9 cellular contexts compared by ENCODE assay signal in the genomic region with DNA sequence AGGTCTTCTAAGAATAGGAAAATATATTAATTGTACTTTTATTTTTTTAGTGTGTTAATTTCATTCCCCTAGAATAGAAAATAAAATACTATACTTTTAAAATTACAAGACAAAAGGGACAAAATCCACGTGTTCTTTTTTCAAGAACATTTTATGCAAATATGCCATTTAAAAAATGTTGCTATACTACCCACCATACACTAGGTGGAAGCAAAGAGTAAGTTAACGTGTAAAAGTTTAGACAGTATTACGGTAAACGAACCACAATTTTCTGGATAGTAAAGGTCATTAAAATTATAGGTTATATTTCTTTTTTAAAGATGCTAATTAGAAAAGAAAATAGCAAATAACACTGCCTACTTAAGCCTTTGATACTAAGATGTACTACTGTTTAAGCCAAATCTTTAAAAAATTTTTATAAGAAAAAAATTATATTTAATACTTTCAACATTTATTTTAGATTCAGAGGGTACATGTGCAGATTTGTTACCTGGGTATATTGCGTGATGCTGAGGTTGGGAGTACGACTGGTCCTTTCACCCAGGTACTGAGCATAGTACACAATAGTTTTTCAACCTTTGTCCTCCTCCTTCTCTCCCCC.
DNase-seq lines count a peak whose midpoint lies in the region; ATAC-seq and TF ChIP-seq lines count a peak whose summit lies in the region.
"Had no signal": no experiment of that assay in that cellular context is flagged by ENCODE, and none has a peak within 500 bp of the region (broad histone marks: within the 10 kb centered on the region; RNA-seq: fewer than 3 reads in every experiment).

No MANE protein-coding gene starts in this region.

- intact Hi-C loops in Calu3 (cut with micrococcal nuclease; ENCODE audit: unreplicated experiment), result loop anchor here (1.0 to 5.0 kb wide), 2 partner anchors 89 to 408 kb away; no protein-coding TSS in a partner anchor
- intact Hi-C loops in ovary (cut with DNase I), result no loop called here

- no peaks in the 10 kb centered on the region for H3K79me2 ChIP-seq in OCI-LY3 (ENCODE audit: low read length)

- 17% methylated on average over 6 of the region's 6 CpGs for WGBS in ovary, 3 donors

- no peak overlapping the region for H2AFZ ChIP-seq in OCI-LY3 (ENCODE audit: low read depth, low read length)

- no peak for TF ChIP-seq POLR2A in ovary (IDR thresholded peaks at IDR 0.05)

- peak; percentile 78 for ATAC-seq in GM19328 (IDR thresholded peaks at IDR 0.05; ENCODE audit: unreplicated experiment)
- ATAC-seq in HG03354 (IDR thresholded peaks at IDR 0.05; ENCODE audit: poor library complexity, severe bottlenecking, unreplicated experiment), result peak; percentile 84
- ATAC-seq in esophagus mucosa, result peak; percentile 57

- no peak for TF ChIP-seq EP300 in ovary (IDR thresholded peaks at IDR 0.05)

- no peaks in the 10 kb centered on the region for H3K36me3 Mint-ChIP-seq in Calu3 (ENCODE audit: insufficient read depth, unreplicated experiment)

- H3K9me3 ChIP-seq in OCI-LY3 (ENCODE audit: insufficient read depth, low read length) (no peaks in the 10 kb centered on the region), ovary (no peaks in the 10 kb centered on the region)

- H3K27me3 Mint-ChIP-seq in Calu3 (ENCODE audit: unreplicated experiment), result peaks cover 36% of the 10 kb centered on the region

- no peak overlapping the region for H3K27ac Mint-ChIP-seq in Calu3 (ENCODE audit: unreplicated experiment)

- H4K20me1 ChIP-seq in OCI-LY3 (ENCODE audit: insufficient read depth, low read length), result no peaks in the 10 kb centered on the region

- CTCF ChIA-PET in Calu3 (lab: Charles Lee), result interaction anchor here (1.0 kb wide), 1 partner anchor 407 kb away, joined by 3 read pairs; no protein-coding TSS in a partner anchor

- BruUV-seq in Calu3 (replicated peaks; lab: Mats Ljungman, UMichigan), result no TSS peak

- H3K27me3 ChIP-seq in OCI-LY3 (ENCODE audit: low read depth, low read length) (0 out of 2 replicates have a peak, but pooled peaks cover 4% of the 10 kb centered on the region), ovary (no peaks in the 10 kb centered on the region)

- no peaks in the 10 kb centered on the region for H3K9me3 Mint-ChIP-seq in Calu3 (ENCODE audit: low read depth, unreplicated experiment)

- DNase-seq in Calu3 (no peak), pons (ENCODE audit: low spot score) (peak; percentile 72), retina (no peak), ovary (no peak)

- TF ChIP-seq CTCF in Calu3 (IDR thresholded peaks at IDR 0.05; ENCODE audit: unreplicated experiment) (peak; percentile 42), OCI-LY3 (IDR thresholded peaks at IDR 0.05; ENCODE audit: low read depth, low read length) (peak; percentile 75), ovary (IDR thresholded peaks at IDR 0.05) (peak in 1 of 3 donors; percentile 18)

- H3K4me3 ChIP-seq in OCI-LY3 (ENCODE audit: low read length) (no peak overlapping the region), ovary (no peak overlapping the region)
- H3K4me3 ChIP-seq: SK-N-MC had no signal

- H3K9ac ChIP-seq in OCI-LY3 (ENCODE audit: low read length), result no peak overlapping the region

- H3K36me3 ChIP-seq in OCI-LY3 (replicated peaks; ENCODE audit: low read depth, low read length) (no peaks in the 10 kb centered on the region), ovary (no peaks in the 10 kb centered on the region)

- H3K4me1 ChIP-seq in OCI-LY3 (ENCODE audit: low read length), result peaks cover 2% of the 10 kb centered on the region; the same call in 1 of the 2 replicates
- no peaks in the 10 kb centered on the region for H3K4me1 ChIP-seq in ovary (ENCODE audit: insufficient read depth)

- H3K4me2 ChIP-seq in OCI-LY3 (ENCODE audit: low read length), result peak overlapping the region; percentile 10; the same call in 1 of the 2 replicates

- no peaks in the 10 kb centered on the region for H3K4me1 Mint-ChIP-seq in Calu3 (ENCODE audit: low read depth, unreplicated experiment)

- no peak overlapping the region for H3K4me3 Mint-ChIP-seq in Calu3 (ENCODE audit: low read depth, unreplicated experiment)

- H3K27ac ChIP-seq in OCI-LY3 (ENCODE audit: low read length), result no peak overlapping the region
- no peak overlapping the region for H3K27ac ChIP-seq in ovary
- H3K27ac ChIP-seq: SK-N-MC had no signal
